Comparison of ENCODE assay signal across 8 cellular contexts in the genomic region with DNA sequence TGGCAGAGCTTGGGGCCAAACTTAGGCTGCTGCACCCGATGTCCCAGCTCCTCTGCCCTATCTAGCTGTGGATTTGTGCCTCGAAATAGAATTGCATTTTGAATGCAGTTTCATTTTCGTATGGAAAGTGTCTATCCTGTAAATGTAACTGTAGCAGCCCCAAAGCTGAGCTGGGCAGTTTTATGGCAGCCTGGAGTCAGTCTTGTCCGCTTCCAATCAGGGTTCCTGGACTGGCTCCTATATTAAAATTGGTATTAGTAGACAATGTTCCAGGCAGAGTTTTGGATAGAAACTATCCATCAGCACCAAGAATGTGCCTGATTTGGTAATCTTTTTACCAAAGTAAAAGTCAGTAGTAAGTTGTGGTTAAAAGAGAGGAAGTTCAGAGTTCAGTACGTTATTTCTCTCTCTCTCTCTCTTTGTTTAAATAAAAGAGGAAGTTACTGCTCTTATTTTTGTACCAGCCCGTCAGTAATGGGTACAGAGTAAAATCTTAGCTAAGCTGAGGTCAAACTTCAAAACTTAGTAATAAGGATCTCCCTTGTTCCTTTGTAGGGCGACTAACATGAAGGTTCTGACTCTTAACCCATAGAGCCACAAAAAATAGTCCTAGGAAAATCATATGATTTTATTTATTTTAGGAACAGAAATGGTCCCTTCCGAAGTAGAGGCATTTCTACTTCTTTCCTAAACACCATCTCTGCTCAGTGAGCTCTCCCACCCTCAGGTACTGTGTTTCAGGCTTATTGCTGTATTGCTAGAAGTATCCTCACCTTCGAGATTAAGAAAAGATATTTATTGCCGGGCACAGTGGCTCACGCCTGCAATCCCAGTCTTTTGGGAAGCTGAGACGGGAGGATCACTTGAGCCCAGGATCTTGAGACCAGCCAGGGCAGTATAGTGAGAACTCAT. TPM values are rescaled to one million over a fixed set of nuclear protein-coding genes. Genes with fewer than 3 reads are reported as not detected.
DNase-seq lines count a peak whose midpoint lies in the region; ATAC-seq lines count a peak whose summit lies in the region.

No MANE protein-coding gene starts in this region.

- peaks cover 37% of the 10 kb centered on the region for H3K4me1 ChIP-seq in thymus (ENCODE audit: control insufficient read depth, insufficient read depth, low read length)

- H3K4me3 Mint-ChIP-seq in activated naive CD8-positive, alpha-beta T cell treated with anti-CD3 and anti-CD28 coated beads, Interleukin-2, amount 10 ng/mL, durations not matched to agents 7 days and 5 days, result peak overlapping the region; percentile 88

- peak overlapping the region; percentile 95 for H3K27ac Mint-ChIP-seq in activated naive CD8-positive, alpha-beta T cell treated with anti-CD3 and anti-CD28 coated beads, Interleukin-2, amount 10 ng/mL, durations not matched to agents 7 days and 5 days

- H3K9me3 ChIP-seq in thymus (ENCODE audit: control insufficient read depth), result no peaks in the 10 kb centered on the region

- POLR2A ChIA-PET in activated naive CD8-positive, alpha-beta T cell treated with anti-CD3 and anti-CD28 coated beads, Interleukin-2, amount 10 ng/mL, durations not matched to agents 7 days and 5 days (lab: Charles Lee), result interaction anchor here (0.8 to 3.1 kb wide), 5 partner anchors 14 to 36 kb away, joined by 3 to 12 read pairs (median 6); partner anchors contain the start of gene PRKCB

- DNase-seq in GF-D8 (lab: John Stamatoyannopoulos, UW) (peak; percentile 91), NCI-H1092 treated with DMSO at 0.1 percent for 48 hours (lab: John Stamatoyannopoulos, UW) (no peak), mesenteric fat pad (ENCODE audit: low spot score) (no peak), ecto neural progenitor cell (ENCODE audit: low spot score) (no peak)
- DNase-seq in activated naive CD8-positive, alpha-beta T cell treated with anti-CD3 and anti-CD28 coated beads, Interleukin-2, amount 10 ng/mL, durations not matched to agents 7 days and 5 days, result no peak

- H3K9me3 Mint-ChIP-seq in activated naive CD8-positive, alpha-beta T cell treated with anti-CD3 and anti-CD28 coated beads, Interleukin-2, amount 10 ng/mL, durations not matched to agents 7 days and 5 days, result no peaks in the 10 kb centered on the region

- H3K27ac ChIP-seq in thymus (ENCODE audit: low read depth), result peak overlapping the region; percentile 84

- H3K27me3 ChIP-seq in thymus (ENCODE audit: control insufficient read depth, insufficient read depth), result no peaks in the 10 kb centered on the region

- H3K4me3 ChIP-seq in thymus (ENCODE audit: low read length), result peak overlapping the region; percentile 48

- peaks cover 66% of the 10 kb centered on the region for H3K4me1 Mint-ChIP-seq in activated naive CD8-positive, alpha-beta T cell treated with anti-CD3 and anti-CD28 coated beads, Interleukin-2, amount 10 ng/mL, durations not matched to agents 7 days and 5 days

- 27% methylated on average over 12 of the region's 12 CpGs for WGBS in thymus

- peak; percentile 70 for ATAC-seq in GM19467 (IDR thresholded peaks at IDR 0.05; ENCODE audit: unreplicated experiment)
- peak; percentile 61 for ATAC-seq in HG03520 (IDR thresholded peaks at IDR 0.05; ENCODE audit: unreplicated experiment)
- ATAC-seq in activated naive CD8-positive, alpha-beta T cell treated with anti-CD3 and anti-CD28 coated beads, Interleukin-2, amount 10 ng/mL, durations not matched to agents 7 days and 5 days (ENCODE audit: low read depth), result peak; percentile 86

- H3K27me3 Mint-ChIP-seq in activated naive CD8-positive, alpha-beta T cell treated with anti-CD3 and anti-CD28 coated beads, Interleukin-2, amount 10 ng/mL, durations not matched to agents 7 days and 5 days, result no peaks in the 10 kb centered on the region

- no peaks in the 10 kb centered on the region for H3K36me3 ChIP-seq in thymus (ENCODE audit: control insufficient read depth, insufficient read depth)

- H3K36me3 Mint-ChIP-seq in activated naive CD8-positive, alpha-beta T cell treated with anti-CD3 and anti-CD28 coated beads, Interleukin-2, amount 10 ng/mL, durations not matched to agents 7 days and 5 days, result peaks cover 22% of the 10 kb centered on the region

RNA-seq across cellular contexts. Expression of gene PRKCB, which starts 28.0 kb away (rescaled TPM):
- 100 to 1,000 TPM; 120 to 123 TPM for total RNA-seq in activated naive CD8-positive, alpha-beta T cell treated with anti-CD3 and anti-CD28 coated beads, Interleukin-2, amount 10 ng/mL, durations not matched to agents 7 days and 5 days
- 21.9 TPM for polyA plus RNA-seq in thymus
- total RNA-seq in mesenteric fat pad, result 11.0 TPM

Comparison
In these comparisons a context has a peak if more than half of its experiments do, and no peak if none do; other contexts are left out.
1. RNA of gene PRKCB, which starts 28.0 kb away (total RNA-seq): 120 to 123 TPM in activated naive CD8-positive, alpha-beta T cell treated with anti-CD3 and anti-CD28 coated beads, Interleukin-2, amount 10 ng/mL, durations not matched to agents 7 days and 5 days; 11.0 TPM in mesenteric fat pad (single experiment); every median in the first group is over 10 times any median in the second.
2. Peak in every context shown above with its lines, with median percentiles within 50 percentile points of each other: ATAC-seq.